Comparison of ENCODE assay signal across 1 cellular context in genomic region chr2:215363461-215364156, GRCh38.
TF ChIP-seq lines count a peak whose summit lies in the region.

No MANE protein-coding gene starts in this region.

TF ChIP-seq in GM23338, 12 proteins besides CTCF, POLR2A, EP300 and RAD21:
- TF ChIP-seq NANOG (IDR thresholded peaks at IDR 0.05; ENCODE audit: borderline replicate concordance), result no peak
- no peak for TF ChIP-seq ZNF331 (CRISPR knock-in tag; IDR thresholded peaks at IDR 0.05; ENCODE audit: low read depth)
